8 cellular contexts compared by ENCODE assay signal in genomic region chr10:13528875-13529713, GRCh38. TPM values are rescaled to one million over a fixed set of nuclear protein-coding genes. Genes with fewer than 3 reads are reported as not detected.
DNase-seq lines count a peak whose midpoint lies in the region; ATAC-seq and TF ChIP-seq lines count a peak whose summit lies in the region.

Gene BEND7 (minus strand): TSS chr10:13529014. CDS start chr10:13528533, 481 bp downstream.

- TF ChIP-seq POLR2A in upper lobe of left lung (IDR thresholded peaks at IDR 0.05) = no peak

- in situ Hi-C loops in SK-MEL-5 (cut with HindIII; ENCODE audit: low pct_unique_long_range_greater_than_20kb, low sequenced_read_pairs) = no loop called here

- no peak for TF ChIP-seq CTCF in upper lobe of left lung (IDR thresholded peaks at IDR 0.05)

- peak within 1 kb of the TSS; percentile 34 to 70 (median 67) for H3K4me3 ChIP-seq in upper lobe of left lung

- 13% methylated on average over 19 to 28 of the region's 98 CpGs for WGBS in upper lobe of left lung, 2 donors

- peak; percentile 5 to 21 for DNase-seq in activated CD4-positive, alpha-beta T cell treated with anti-CD3 and anti-CD28 coated beads, Interleukin-2, amount 50 U/mL, for 48 hours
- no peak for DNase-seq in activated CD4-positive, alpha-beta T cell treated with anti-CD3 and anti-CD28 coated beads, Interleukin-2, amount 50 U/mL, for 4 hours
- DNase-seq in SK-MEL-5 (ENCODE audit: low read depth, low spot score) (peak; percentile 11), epidermal melanocyte (ENCODE audit: insufficient read length, low spot score) (peak; percentile 44), midbrain (lab: John Stamatoyannopoulos, UW) (peak; percentile 23), upper lobe of left lung (peak; percentile 47 to 91)

- no peaks in the 10 kb centered on the region for H3K9me3 ChIP-seq in upper lobe of left lung

- H3K27me3 ChIP-seq in upper lobe of left lung = no peaks in the 10 kb centered on the region

- ATAC-seq in upper lobe of left lung (ENCODE audit: low FRiP score in 2 of 2) (peak in 1 of 2 donors; percentile 75), HG03139 (IDR thresholded peaks at IDR 0.05; ENCODE audit: unreplicated experiment) (no peak), GM19467 (IDR thresholded peaks at IDR 0.05; ENCODE audit: unreplicated experiment) (no peak)

- peaks cover 14 to 24% (median 17%) of the 10 kb centered on the region in 4 donors for H3K4me1 ChIP-seq in upper lobe of left lung

- peak within 1 kb of the TSS; percentile 60 to 87 (median 72) for H3K27ac ChIP-seq in upper lobe of left lung

- H3K36me3 ChIP-seq in upper lobe of left lung = no peaks in the 10 kb centered on the region

- no peak for TF ChIP-seq EP300 in upper lobe of left lung (IDR thresholded peaks at IDR 0.05)

RNA-seq across cellular contexts. Expression of gene BEND7, which starts in this region (rescaled TPM):
- total RNA-seq in SK-MEL-5 (2014; rRNA removed; shearing (Covaris generic)) = 4.1 and 5.2 TPM in 2 replicates
- polyA plus RNA-seq in SK-MEL-5 (2015; cell fraction: cytosol; rRNA removed) = 4.5 and 5.8 TPM in 2 replicates
- polyA plus RNA-seq in SK-MEL-5 (2015; cell fraction: nucleus; rRNA removed) = 8.6 and 10.0 TPM in 2 replicates
- total RNA-seq in upper lobe of left lung = 10 to 100 TPM; 12.4 to 57.6 (median 26.4) TPM

Comparison
In these comparisons a context has a peak if more than half of its experiments do, and no peak if none do; other contexts are left out.
1. DNase-seq: peak in activated CD4-positive, alpha-beta T cell treated with anti-CD3 and anti-CD28 coated beads, Interleukin-2, amount 50 U/mL, for 48 hours (2 of 2), SK-MEL-5 (single experiment), epidermal melanocyte (single experiment), midbrain (single experiment) and upper lobe of left lung (2 of 2); none in activated CD4-positive, alpha-beta T cell treated with anti-CD3 and anti-CD28 coated beads, Interleukin-2, amount 50 U/mL, for 4 hours (0 of 2).